8 cellular contexts compared by ENCODE assay signal in the genomic region with DNA sequence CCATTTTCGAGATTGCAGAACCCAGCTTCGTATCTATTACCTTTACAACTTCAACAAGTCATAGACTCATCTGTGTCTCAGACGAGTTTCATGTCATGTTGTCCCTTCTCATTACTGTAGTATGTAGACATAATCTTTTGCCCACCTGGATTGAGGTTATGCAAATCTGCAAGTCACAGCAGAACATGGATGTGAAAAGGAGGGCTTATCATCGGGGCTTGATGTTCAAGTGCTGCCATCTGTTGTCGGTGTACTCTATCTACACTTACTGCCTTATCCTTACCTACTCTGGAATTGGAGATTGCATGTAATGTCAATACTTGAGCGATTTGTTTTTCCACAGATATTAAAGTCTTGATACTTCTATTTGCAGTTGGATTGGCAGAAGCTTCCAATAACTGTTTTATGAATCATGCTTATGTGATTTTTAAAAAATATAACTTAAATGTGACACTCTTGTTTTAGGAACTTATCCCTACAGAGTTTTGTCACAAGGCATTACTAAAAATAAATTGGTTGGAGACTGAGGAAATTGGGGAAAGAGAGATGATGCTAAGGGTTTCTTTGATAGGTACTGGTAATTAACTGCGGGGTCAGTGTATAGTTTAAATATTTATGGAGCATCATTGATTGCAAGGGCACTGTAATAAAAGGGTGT.
DNase-seq lines count a peak whose midpoint lies in the region; ATAC-seq and TF ChIP-seq lines count a peak whose summit lies in the region.

No MANE protein-coding gene starts in this region.

- H3K36me3 ChIP-seq in parathyroid adenoma (ENCODE audit: control insufficient read depth, insufficient read depth, low read length), result no peaks in the 10 kb centered on the region

- DNase-seq in activated CD4-positive, CD25-positive, alpha-beta regulatory T cell treated with anti-CD3 and anti-CD28 coated beads, Interleukin-2, amount 50 U/mL, for 16 hours (ENCODE audit: low read depth, low spot score), result peak; percentile 17
- DNase-seq in activated CD4-positive, CD25-positive, alpha-beta regulatory T cell treated with anti-CD3 and anti-CD28 coated beads, Interleukin-2, amount 50 U/mL, for 72 hours, result no peak
- DNase-seq in HK-2 (ENCODE audit: unreplicated experiment) (peak; percentile 24), NCI-H526 treated with DMSO at 0.1 percent for 48 hours (lab: John Stamatoyannopoulos, UW) (peak; percentile 87), activated T-cell treated with anti-CD3 and anti-CD28 coated beads for 4 hours (peak; percentile 36), fibroblast of the conjunctiva (ENCODE audit: low read depth) (peak; percentile 84)

- peaks cover 12% of the 10 kb centered on the region for H3K79me2 ChIP-seq in parathyroid adenoma

- no peak overlapping the region for H3K27ac ChIP-seq in parathyroid adenoma

- peak; percentile 43 for ATAC-seq in GM21526 (IDR thresholded peaks at IDR 0.05; ENCODE audit: low FRiP score, unreplicated experiment)

- TF ChIP-seq CTCF in parathyroid adenoma (IDR thresholded peaks at IDR 0.05), result peak; percentile 71

- H3K9ac ChIP-seq in parathyroid adenoma, result no peak overlapping the region

- H3K4me2 ChIP-seq in parathyroid adenoma (ENCODE audit: low read length), result no peak overlapping the region

- peak overlapping the region; percentile 43 for H2AFZ ChIP-seq in parathyroid adenoma

- H3K4me3 ChIP-seq in parathyroid adenoma (ENCODE audit: low read depth, low read length), result no peak overlapping the region

- H3K4me1 ChIP-seq in parathyroid adenoma, result no peaks in the 10 kb centered on the region

- no peaks in the 10 kb centered on the region for H3K27me3 ChIP-seq in parathyroid adenoma (ENCODE audit: control insufficient read depth, insufficient read depth, low read length)

- H3K9me3 ChIP-seq in parathyroid adenoma (ENCODE audit: control insufficient read depth, low read length), result no peaks in the 10 kb centered on the region
